ENCODE assay signal across 20 cellular contexts in the genomic region with DNA sequence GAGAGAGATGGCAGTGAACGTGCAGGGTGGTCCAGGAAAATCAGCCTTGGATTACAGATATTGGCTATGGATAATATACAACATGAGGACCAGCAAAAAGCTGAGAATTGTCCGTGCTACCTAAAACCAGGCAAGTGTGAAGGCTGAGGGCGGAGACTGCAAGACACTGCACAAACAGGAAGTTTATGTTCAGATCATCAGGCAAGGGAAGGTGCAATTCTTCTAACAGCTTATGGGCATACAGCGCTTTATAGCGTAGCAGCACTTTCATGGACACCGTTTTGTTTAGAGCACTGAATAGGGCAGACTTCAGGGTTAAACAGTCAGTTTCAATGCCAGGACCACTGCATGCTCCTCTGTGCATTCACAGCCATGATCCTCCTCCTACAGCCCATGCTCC.
DNase-seq lines count a peak whose midpoint lies in the region; ATAC-seq, FAIRE-seq and TF ChIP-seq lines count a peak whose summit lies in the region.
"Had no signal": no experiment of that assay in that cellular context is flagged by ENCODE, and none has a peak within 500 bp of the region (broad histone marks: within the 10 kb centered on the region; RNA-seq: fewer than 3 reads in every experiment).

No MANE protein-coding gene starts in this region.

- peak overlapping the region; percentile 18; the same call in 1 of the 2 replicates for H2AFZ ChIP-seq in H1 (ENCODE audit: low read length)

- no peak overlapping the region for H2AK5ac ChIP-seq in H1 (ENCODE audit: low read depth, low read length)

- H3K4me1 ChIP-seq in H1 (replicated peaks in 1 of 4; ENCODE audit: control insufficient read depth in 3 of 4, insufficient read depth in 4 of 4, low read length in 3 of 4): no peaks in the 10 kb centered on the region
- no peaks in the 10 kb centered on the region for H3K4me1 ChIP-seq in naive thymus-derived CD4-positive, alpha-beta T cell (ENCODE audit: control insufficient read depth in 2 of 2, insufficient read depth in 2 of 2, low read length in 2 of 2)
- H3K4me1 ChIP-seq: BLaER1 treated with 17β-estradiol and CSF1 and Interleukin-3, amounts not matched to agents 10 nM and 100 nM; HAP-1 had no signal

- H3K27me3 ChIP-seq in CD4-positive, alpha-beta T cell (ENCODE audit: control insufficient read depth, insufficient read depth, low read length): no peaks in the 10 kb centered on the region
- H3K27me3 ChIP-seq in H1 (replicated peaks in 1 of 4; ENCODE audit: control insufficient read depth in 3 of 4, extremely low read depth in 1 of 4, insufficient read depth in 3 of 4, low read length in 3 of 4): no peaks in the 10 kb centered on the region
- no peaks in the 10 kb centered on the region for H3K27me3 ChIP-seq in naive thymus-derived CD4-positive, alpha-beta T cell (ENCODE audit: control insufficient read depth in 2 of 2, insufficient read depth in 2 of 2, low read length in 2 of 2)
- H3K27me3 ChIP-seq: BLaER1 treated with 17β-estradiol and CSF1 and Interleukin-3, amounts not matched to agents 10 nM and 100 nM had no signal

- no peak overlapping the region for H2BK20ac ChIP-seq in H1 (ENCODE audit: low read length)

- no peak overlapping the region for H3K23ac ChIP-seq in H1 (ENCODE audit: insufficient read length)

- no peak for TF ChIP-seq POLR2A in H1 (IDR thresholded peaks at IDR 0.05; ENCODE audit: control extremely low read depth in 1 of 2, low read depth in 2 of 2, low read length in 2 of 2)

- no peaks in the 10 kb centered on the region for H3K79me1 ChIP-seq in H1 (ENCODE audit: low read depth, low read length)

- H3K27ac ChIP-seq in CD4-positive, alpha-beta T cell (ENCODE audit: low read depth, low read length): no peak overlapping the region
- no peak overlapping the region for H3K27ac ChIP-seq in H1 (ENCODE audit: low read depth, low read length)
- no peak overlapping the region for H3K27ac ChIP-seq in naive thymus-derived CD4-positive, alpha-beta T cell (ENCODE audit: low read depth, low read length)
- H3K27ac ChIP-seq: BLaER1 treated with 17β-estradiol and CSF1 and Interleukin-3, amounts not matched to agents 10 nM and 100 nM had no signal

- no peak for TF ChIP-seq CTCF in CD4-positive, alpha-beta T cell (IDR thresholded peaks at IDR 0.05)
- TF ChIP-seq CTCF in H1 (IDR thresholded peaks at IDR 0.05; ENCODE audit: control extremely low read depth in 1 of 3, insufficient read depth in 1 of 3, low read depth in 1 of 3, low read length in 3 of 3): no peak

- H3K79me2 ChIP-seq in H1 (ENCODE audit: control insufficient read depth in 1 of 2, insufficient read depth in 2 of 2, low read length in 2 of 2): no peaks in the 10 kb centered on the region

- H3K4ac ChIP-seq in H1 (replicated peaks; ENCODE audit: insufficient read length, low read depth, low read length): no peak overlapping the region

- CTCF ChIA-PET in CD4-positive, alpha-beta T cell (lab: Charles Lee): no interaction called here
- CTCF ChIA-PET in H1 (lab: Charles Lee; ENCODE audit: partially characterized antibody): interaction anchor here (0.7 to 5.8 kb wide), 2 partner anchors 26 to 131 kb away, joined by 3 to 33 read pairs; no protein-coding TSS in a partner anchor
- CTCF ChIA-PET in naive thymus-derived CD4-positive, alpha-beta T cell (lab: Charles Lee): interaction anchor here (2.2 kb wide), 1 partner anchor 27 kb away, joined by 6 read pairs; no protein-coding TSS in a partner anchor

- TF ChIP-seq EP300 in H1 (IDR thresholded peaks at IDR 0.05; ENCODE audit: borderline replicate concordance in 1 of 2, low read depth in 2 of 2, low read length in 2 of 2): no peak

- H3K4me1 Mint-ChIP-seq in CD4-positive, alpha-beta T cell (ENCODE audit: low read depth): peaks cover 11% of the 10 kb centered on the region
- H3K4me1 Mint-ChIP-seq in naive thymus-derived CD4-positive, alpha-beta T cell: peaks cover 7 to 27% (median 16%) of the 10 kb centered on the region in 7 donors

- H3K4me3 ChIP-seq in H1 (ENCODE audit: extremely low read depth in 1 of 4, insufficient read depth in 2 of 4, low read depth in 3 of 4, low read length in 4 of 4): no peak overlapping the region
- H3K4me3 ChIP-seq in naive thymus-derived CD4-positive, alpha-beta T cell (ENCODE audit: low read length): no peak overlapping the region
- H3K4me3 ChIP-seq: BLaER1 treated with 17β-estradiol and CSF1 and Interleukin-3, amounts not matched to agents 10 nM and 100 nM; GM12878; HAP-1 had no signal

- 94% methylated on average over 6 of the region's 6 CpGs; no CpG with 5 or more reads in 1 of the 2 experiments for WGBS in H1 (ENCODE audit: extremely low coverage in 1 of 2, insufficient coverage in 1 of 2, insufficient read length in 1 of 2, insufficient replicate concordance in 2 of 2, low coverage in 1 of 2, low lambda C conversion rate in 2 of 2, missing lambda C conversion rate in 1 of 2), 2 experiments

- H3K56ac ChIP-seq in H1 (replicated peaks; ENCODE audit: insufficient read length, low read depth, low read length): no peak overlapping the region

- TF ChIP-seq RAD21 in H1 (IDR thresholded peaks at IDR 0.05 in 1 of 2, conservative IDR thresholded peaks at IDR 0.05 in 1 of 2; ENCODE audit: low read depth in 2 of 2, low read length in 2 of 2): no peak

- H2BK120ac ChIP-seq in H1 (replicated peaks; ENCODE audit: low read depth, low read length): no peak overlapping the region

- H3K18ac ChIP-seq in H1 (ENCODE audit: extremely low read depth, low read length): no peak overlapping the region

- intact Hi-C loops in CD4-positive, alpha-beta T cell (cut with DNase I, micrococcal nuclease): no loop called here
- intact Hi-C loops in naive thymus-derived CD4-positive, alpha-beta T cell (cut with micrococcal nuclease): no loop called here

- H3K23me2 ChIP-seq in H1 (ENCODE audit: low read depth, low read length): peaks cover 2% of the 10 kb centered on the region; the same call in 1 of the 2 replicates

- POLR2A ChIA-PET in CD4-positive, alpha-beta T cell (lab: Charles Lee): no interaction called here
- POLR2A ChIA-PET in H1 (lab: Charles Lee; ENCODE audit: partially characterized antibody): no interaction called here
- POLR2A ChIA-PET in naive thymus-derived CD4-positive, alpha-beta T cell (lab: Charles Lee): interaction anchor here (0.6 kb wide), 1 partner anchor 83 kb away, joined by 3 read pairs; no protein-coding TSS in a partner anchor

- no peak overlapping the region for H4K91ac ChIP-seq in H1 (replicated peaks; ENCODE audit: insufficient read length, low read length)

- DNase-seq in DMS79 treated with DMSO at 0.1 percent for 48 hours (lab: John Stamatoyannopoulos, UW) (peak; percentile 43), DMS79 (lab: John Stamatoyannopoulos, UW) (no peak), H1 (ENCODE audit: low read depth in 1 of 2, low spot score in 2 of 2) (no peak), midbrain (lab: John Stamatoyannopoulos, UW) (no peak)
- no peak for DNase-seq in CD4-positive, alpha-beta T cell
- DNase-seq in naive thymus-derived CD4-positive, alpha-beta T cell: peak in 4 of 9 donors; percentile 5 to 21 (median 8)
- DNase-seq: 8988T; CD8-positive, alpha-beta T cell; COR-L47; DMS53; GOT3; IMR-90; KBM-7 had no signal

- H4K8ac ChIP-seq in H1 (ENCODE audit: extremely low read depth, insufficient read depth, low read length): no peak overlapping the region

- H3K4me3 Mint-ChIP-seq in CD4-positive, alpha-beta T cell: no peak overlapping the region
- H3K4me3 Mint-ChIP-seq in naive thymus-derived CD4-positive, alpha-beta T cell: peak overlapping the region in 4 of 10 donors; percentile 5 to 55 (median 36)
- H3K4me3 Mint-ChIP-seq: CD8-positive, alpha-beta T cell had no signal

- no peaks in the 10 kb centered on the region for H3K36me3 Mint-ChIP-seq in CD4-positive, alpha-beta T cell (ENCODE audit: low read depth)
- H3K36me3 Mint-ChIP-seq in naive thymus-derived CD4-positive, alpha-beta T cell: peaks cover 0 to 31% (median 9%) of the 10 kb centered on the region in 5 donors
- H3K36me3 Mint-ChIP-seq: CD8-positive, alpha-beta T cell had no signal

- H3K14ac ChIP-seq in H1 (ENCODE audit: insufficient read length): no peak overlapping the region

- no peak for FAIRE-seq in H1 (lab: Jason Lieb, UNC)
- FAIRE-seq: D721Med, GM12878, GM18507 had no signal

- no peaks in the 10 kb centered on the region for H3K27me3 Mint-ChIP-seq in CD4-positive, alpha-beta T cell
- H3K27me3 Mint-ChIP-seq in naive thymus-derived CD4-positive, alpha-beta T cell: no peaks in the 10 kb centered on the region

- H3K9me3 ChIP-seq in CD4-positive, alpha-beta T cell (ENCODE audit: control insufficient read depth, low read length): no peaks in the 10 kb centered on the region
- H3K9me3 ChIP-seq in H1 (ENCODE audit: insufficient read depth in 2 of 2, low read depth in 1 of 2, low read length in 1 of 2): no peaks in the 10 kb centered on the region
- H3K9me3 ChIP-seq in naive thymus-derived CD4-positive, alpha-beta T cell (ENCODE audit: control insufficient read depth in 2 of 3, low read length in 3 of 3): no peaks in the 10 kb centered on the region
- H3K9me3 ChIP-seq: BLaER1 treated with 17β-estradiol and CSF1 and Interleukin-3, amounts not matched to agents 10 nM and 100 nM; HAP-1 had no signal

- H3K9me3 Mint-ChIP-seq in CD4-positive, alpha-beta T cell: no peaks in the 10 kb centered on the region
- H3K9me3 Mint-ChIP-seq in naive thymus-derived CD4-positive, alpha-beta T cell: peaks cover 0 to 4% (median 0%) of the 10 kb centered on the region in 11 donors
- H3K9me3 Mint-ChIP-seq: CD8-positive, alpha-beta T cell had no signal

- ATAC-seq in CD4-positive, alpha-beta T cell (ENCODE audit: poor library complexity): no peak
- ATAC-seq in naive thymus-derived CD4-positive, alpha-beta T cell: no peak
- ATAC-seq in HG03159 (IDR thresholded peaks at IDR 0.05; ENCODE audit: unreplicated experiment) (no peak), GM21619 (IDR thresholded peaks at IDR 0.05; ENCODE audit: unreplicated experiment) (no peak)
- ATAC-seq: CD8-positive, alpha-beta T cell; GM12878 had no signal

- H4K20me1 ChIP-seq in H1 (replicated peaks in 1 of 2; ENCODE audit: control insufficient read depth in 1 of 2, insufficient read depth in 2 of 2, low read length in 2 of 2): no peaks in the 10 kb centered on the region
- H4K20me1 ChIP-seq: BLaER1 treated with 17β-estradiol and CSF1 and Interleukin-3, amounts not matched to agents 10 nM and 100 nM had no signal

- H3K27ac Mint-ChIP-seq in CD4-positive, alpha-beta T cell: peak overlapping the region; percentile 31
- H3K27ac Mint-ChIP-seq in naive thymus-derived CD4-positive, alpha-beta T cell: peak overlapping the region in 6 of 9 donors; percentile 15 to 71 (median 50)
- H3K27ac Mint-ChIP-seq: CD8-positive, alpha-beta T cell had no signal

- H2BK15ac ChIP-seq in H1 (ENCODE audit: low read length): no peak overlapping the region

- no peak overlapping the region for H2BK5ac ChIP-seq in H1 (ENCODE audit: low read depth, low read length)

- H2BK12ac ChIP-seq in H1 (ENCODE audit: low read depth, low read length): no peak overlapping the region

- H3K9ac ChIP-seq in H1 (replicated peaks in 1 of 4; ENCODE audit: extremely low read depth in 1 of 4, low read depth in 3 of 4, low read length in 3 of 4): no peak overlapping the region
- H3K9ac ChIP-seq: BLaER1 treated with 17β-estradiol and CSF1 and Interleukin-3, amounts not matched to agents 10 nM and 100 nM had no signal

- H3K4me2 ChIP-seq in H1 (ENCODE audit: insufficient read depth in 1 of 2, low read depth in 2 of 2, low read length in 2 of 2): no peak overlapping the region
- H3K4me2 ChIP-seq: BLaER1 treated with 17β-estradiol and CSF1 and Interleukin-3, amounts not matched to agents 10 nM and 100 nM had no signal

- no peak overlapping the region for H4K5ac ChIP-seq in H1 (ENCODE audit: insufficient read length, low read depth, low read length)

- no peaks in the 10 kb centered on the region for H3K36me3 ChIP-seq in H1 (ENCODE audit: control insufficient read depth in 2 of 4, insufficient read depth in 4 of 4, low read length in 3 of 4)
- H3K36me3 ChIP-seq in naive thymus-derived CD4-positive, alpha-beta T cell (ENCODE audit: control insufficient read depth in 2 of 3, insufficient read depth in 3 of 3, low read length in 3 of 3): no peaks in the 10 kb centered on the region
- H3K36me3 ChIP-seq: BLaER1 treated with 17β-estradiol and CSF1 and Interleukin-3, amounts not matched to agents 10 nM and 100 nM; HAP-1 had no signal
